ENCODE assay signal across 13 cellular contexts in the genomic region with DNA sequence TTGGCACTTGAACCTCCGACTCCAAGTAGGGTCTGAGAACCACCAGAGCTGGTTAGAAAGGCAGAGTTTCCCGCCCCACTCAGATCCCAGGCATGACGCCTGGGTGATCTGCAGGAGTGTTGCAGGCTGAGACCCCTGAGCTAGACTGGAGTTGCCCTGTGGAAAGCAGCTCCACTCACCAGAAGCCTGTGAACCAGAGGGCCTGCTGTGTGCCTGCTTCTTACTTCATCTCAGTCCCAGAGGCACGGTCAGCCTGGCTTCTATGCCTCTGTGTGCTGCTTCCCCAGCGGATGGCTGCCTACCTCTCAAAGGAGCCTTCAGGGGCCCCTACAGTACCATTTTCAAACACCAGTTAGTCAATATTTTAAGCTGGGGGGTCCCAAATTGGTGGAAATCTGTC. TPM values are rescaled to one million over a fixed set of nuclear protein-coding genes. Genes with fewer than 3 reads are reported as not detected.
DNase-seq lines count a peak whose midpoint lies in the region; ATAC-seq, FAIRE-seq and TF ChIP-seq lines count a peak whose summit lies in the region.
"Had no signal": no experiment of that assay in that cellular context is flagged by ENCODE, and none has a peak within 500 bp of the region (broad histone marks: within the 10 kb centered on the region; RNA-seq: fewer than 3 reads in every experiment).

No MANE protein-coding gene starts in this region.

- no peaks in the 10 kb centered on the region for H3K79me1 ChIP-seq in neuronal stem cell (ENCODE audit: low read depth, low read length)

- H2BK120ac ChIP-seq in neuronal stem cell (ENCODE audit: low read depth, low read length) = no peak overlapping the region

- H3K4me1 ChIP-seq in neuronal stem cell (ENCODE audit: control insufficient read depth in 2 of 2, insufficient read depth in 1 of 2, low read depth in 1 of 2, low read length in 2 of 2) (peaks cover 0 to 15% of the 10 kb centered on the region in 2 donors), uterus (peaks cover 7 to 8% of the 10 kb centered on the region in 2 donors)

- peak overlapping the region; percentile 73 for H2AFZ ChIP-seq in neuronal stem cell (ENCODE audit: low read length)

- H3K27me3 ChIP-seq in dorsolateral prefrontal cortex = no peaks in the 10 kb centered on the region
- no peaks in the 10 kb centered on the region for H3K27me3 ChIP-seq in neuronal stem cell (ENCODE audit: control insufficient read depth in 3 of 3, insufficient read depth in 3 of 3, low read depth in 1 of 3, low read length in 3 of 3)
- H3K27me3 ChIP-seq in uterus = no peaks in the 10 kb centered on the region
- H3K27me3 ChIP-seq: right lobe of liver had no signal

- WGBS in neuronal stem cell (ENCODE audit: extremely low coverage in 2 of 2, insufficient read length in 2 of 2, insufficient replicate concordance in 1 of 2), 2 donors = no CpG with 5 or more reads among the region's 5 CpGs

- H3K27ac ChIP-seq in dorsolateral prefrontal cortex (peak overlapping the region in 40 of 59 donors; percentile 9 to 86 (median 61)), neuronal stem cell (replicated peaks; ENCODE audit: low read length) (no peak overlapping the region), uterus (peak overlapping the region; percentile 86 to 93)
- H3K27ac ChIP-seq: right lobe of liver had no signal

- no peak overlapping the region for H3K18ac ChIP-seq in neuronal stem cell (ENCODE audit: low read length)

- H3K9me3 ChIP-seq in neuronal stem cell (replicated peaks in 1 of 2; ENCODE audit: control insufficient read depth in 2 of 2, insufficient read depth in 1 of 2, low read depth in 1 of 2, low read length in 2 of 2) (no peaks in the 10 kb centered on the region), uterus (no peaks in the 10 kb centered on the region)
- H3K9me3 ChIP-seq: right lobe of liver had no signal

- H3K4me3 ChIP-seq in dorsolateral prefrontal cortex = peak overlapping the region in 5 of 59 donors; percentile 1 to 17 (median 16)
- no peak overlapping the region for H3K4me3 ChIP-seq in neuronal stem cell (ENCODE audit: low read length in 2 of 2)
- no peak overlapping the region for H3K4me3 ChIP-seq in uterus
- H3K4me3 ChIP-seq: right lobe of liver had no signal

- intact Hi-C loops in Right ventricle myocardium inferior (cut with DNase I) = no loop called here
- intact Hi-C loops in left ventricle myocardium superior (cut with micrococcal nuclease) = no loop called here
- intact Hi-C loops in dorsolateral prefrontal cortex (cut with DNase I) = no loop called here
- intact Hi-C loops in uterus (cut with DNase I; ENCODE audit: low total_unique reads) = no loop called here

- H2BK15ac ChIP-seq in neuronal stem cell (ENCODE audit: low read length) = no peak overlapping the region

- no peak overlapping the region for H4K91ac ChIP-seq in neuronal stem cell (ENCODE audit: low read depth, low read length, poor library complexity)

- H3K4me2 ChIP-seq in neuronal stem cell (ENCODE audit: insufficient read depth, low read length, poor library complexity, severe bottlenecking) = no peak overlapping the region

- no peak for FAIRE-seq in frontal cortex (lab: Jason Lieb, UNC)
- FAIRE-seq: urothelium cell line had no signal

- H2AK5ac ChIP-seq in neuronal stem cell (ENCODE audit: low read depth, low read length) = peak overlapping the region; percentile 20

- H4K8ac ChIP-seq in neuronal stem cell (ENCODE audit: low read depth, low read length) = no peak overlapping the region

- no peak overlapping the region for H3K9ac ChIP-seq in neuronal stem cell (ENCODE audit: low read depth, low read length, poor library complexity)

- H3K4ac ChIP-seq in neuronal stem cell (ENCODE audit: low read length) = no peak overlapping the region

- no peak for DNase-seq in Right ventricle myocardium inferior (ENCODE audit: missing footprints)
- no peak for DNase-seq in left ventricle myocardium superior
- DNase-seq in dorsolateral prefrontal cortex = no peak
- DNase-seq in neuronal stem cell (ENCODE audit: low spot score) = no peak
- peak in 1 of 2 donors; percentile 38 for DNase-seq in uterus
- no peak for DNase-seq in frontal cortex (ENCODE audit: low spot score in 2 of 2)
- no peak for DNase-seq in DMS153 (lab: John Stamatoyannopoulos, UW)
- DNase-seq: immature natural killer cell, NCI-H2081, right lobe of liver had no signal

- H2BK5ac ChIP-seq in neuronal stem cell (ENCODE audit: low read length) = no peak overlapping the region

- H3K23ac ChIP-seq in neuronal stem cell (ENCODE audit: low read depth, low read length, poor library complexity) = no peak overlapping the region

- ATAC-seq in Right ventricle myocardium inferior (peak; percentile 23), left ventricle myocardium superior (no peak), GM18861 (IDR thresholded peaks at IDR 0.05; ENCODE audit: unreplicated experiment) (no peak)
- ATAC-seq: right lobe of liver had no signal

- no peak for TF ChIP-seq POLR2A in uterus (IDR thresholded peaks at IDR 0.05)

- H3K36me3 ChIP-seq in neuronal stem cell (replicated peaks in 1 of 2; ENCODE audit: control insufficient read depth in 2 of 2, insufficient read depth in 2 of 2, low read length in 2 of 2) = no peaks in the 10 kb centered on the region
- H3K36me3 ChIP-seq in uterus = no peaks in the 10 kb centered on the region
- H3K36me3 ChIP-seq: right lobe of liver had no signal

- H3K14ac ChIP-seq in neuronal stem cell (ENCODE audit: low read length) = no peak overlapping the region

- no peak overlapping the region for H2BK12ac ChIP-seq in neuronal stem cell (ENCODE audit: low read length)

- TF ChIP-seq CTCF in dorsolateral prefrontal cortex (IDR thresholded peaks at IDR 0.05 in 54 of 56, conservative IDR thresholded peaks at IDR 0.05 in 2 of 56; ENCODE audit: low read depth in 1 of 56, partially characterized antibody in 56 of 56) = no peak
- TF ChIP-seq CTCF in uterus (IDR thresholded peaks at IDR 0.05) = no peak

RNA-seq across cellular contexts. Expression of a gene that starts 15.6 kb away (rescaled TPM):
- not detected for total RNA-seq in Right ventricle myocardium inferior
- not detected for total RNA-seq in left ventricle myocardium superior
- total RNA-seq in dorsolateral prefrontal cortex = not detected
- polyA plus RNA-seq in neuronal stem cell (2013, experiment 1 of 2) = not detected
- not detected for polyA plus RNA-seq in neuronal stem cell (2013, experiment 2 of 2)
- total RNA-seq in uterus = not detected
- total RNA-seq in frontal cortex = not detected
- total RNA-seq: esophagus mucosa, right lobe of liver had no signal
- polyA plus RNA-seq: immature natural killer cell had no signal

RNA-seq across cellular contexts. Expression of a gene that starts 49.0 kb away (rescaled TPM):
- total RNA-seq in Right ventricle myocardium inferior = 24.0 TPM
- total RNA-seq in left ventricle myocardium superior = 31.8 TPM
- 10 to 100 TPM; 28.3 to 69.6 (median 48.6) TPM for total RNA-seq in dorsolateral prefrontal cortex
- polyA plus RNA-seq in neuronal stem cell (2013, experiment 1 of 2) = 15.2 TPM
- 15.9 TPM for polyA plus RNA-seq in neuronal stem cell (2013, experiment 2 of 2)
- 10 to 100 TPM; 33.6 to 75.1 (median 54.0) TPM for total RNA-seq in uterus
- total RNA-seq in frontal cortex = 32.6 TPM

RNA-seq across cellular contexts. Expression of a gene that starts 49.1 kb away (rescaled TPM):
- total RNA-seq in Right ventricle myocardium inferior = 75.1 TPM
- total RNA-seq in left ventricle myocardium superior = 69.3 TPM
- total RNA-seq in dorsolateral prefrontal cortex = 10 to 100 TPM; 33.7 to 84.2 (median 59.9) TPM
- polyA plus RNA-seq in neuronal stem cell (2013, experiment 1 of 2) = 49.5 TPM
- 50.6 TPM for polyA plus RNA-seq in neuronal stem cell (2013, experiment 2 of 2)
- total RNA-seq in uterus = 10 to 100 TPM in 3 of 4 donors, 1 to 10 TPM in 1; 7.2 to 47.6 (median 34.4) TPM
- total RNA-seq in frontal cortex = 24.1 TPM
